In the genomic region with DNA sequence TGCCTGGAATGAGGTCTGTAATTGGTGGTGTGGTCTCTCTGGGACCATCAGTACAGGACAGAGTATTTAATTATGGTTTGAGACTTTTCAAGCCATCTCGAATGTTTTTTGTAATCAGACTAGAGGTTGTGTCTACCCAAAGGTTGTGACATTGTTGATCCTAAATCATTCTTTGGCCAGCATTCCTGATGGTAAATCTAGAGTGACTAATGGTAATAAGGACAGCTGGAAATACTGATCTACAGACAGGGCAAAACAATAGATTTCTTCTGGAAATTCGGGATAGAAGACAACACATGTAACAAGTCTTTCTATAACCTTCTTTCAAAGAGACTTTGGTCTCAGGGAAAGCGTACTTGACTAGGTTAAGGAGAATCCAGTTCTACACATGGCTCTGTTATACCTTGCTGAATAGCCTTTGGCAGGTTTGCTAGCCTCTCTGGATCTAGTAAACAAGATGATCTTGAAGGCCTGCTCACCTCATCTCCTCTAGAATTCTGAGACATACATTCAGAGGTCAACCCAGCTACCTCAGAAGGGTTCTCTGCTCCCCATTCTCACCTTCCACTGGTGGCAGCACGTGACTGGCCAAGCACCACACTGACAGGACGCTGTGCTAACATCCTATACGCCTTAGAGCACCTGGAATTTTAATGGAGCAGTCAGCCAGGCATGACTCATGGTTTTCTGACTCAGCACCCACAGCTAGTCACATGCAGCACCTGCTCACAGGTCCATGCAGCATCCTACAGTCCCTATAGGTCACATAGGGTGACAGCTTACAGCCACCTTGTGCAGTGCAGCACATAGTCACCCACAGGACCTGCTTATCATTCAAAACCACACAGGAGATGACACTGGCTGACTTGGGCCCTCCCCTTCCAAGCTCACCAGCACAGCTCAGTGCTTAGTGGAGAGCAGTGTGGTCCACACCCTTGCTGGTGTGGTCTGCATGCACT, we compare ENCODE assay signal across 8 cellular contexts. TPM values are rescaled to one million over a fixed set of nuclear protein-coding genes. Genes with fewer than 3 reads are reported as not detected.
A peak's percentile ranks its signal among the peaks of the same experiment; 100 is the strongest.
DNase-seq lines count a peak whose midpoint lies in the region; ATAC-seq and TF ChIP-seq lines count a peak whose summit lies in the region.
"Had no signal": no experiment of that assay in that cellular context is flagged by ENCODE, and none has a peak within 500 bp of the region (broad histone marks: within the 10 kb centered on the region; RNA-seq: fewer than 3 reads in every experiment).

No MANE protein-coding gene starts in this region.

- H3K27ac ChIP-seq in Peyer's patch = peak overlapping the region in 2 of 4 donors; percentile 47 to 71
- no peak overlapping the region for H3K27ac ChIP-seq in effector memory CD4-positive, alpha-beta T cell (ENCODE audit: insufficient read depth, low read length, poor library complexity, severe bottlenecking)

- no peaks in the 10 kb centered on the region for H3K27me3 ChIP-seq in Peyer's patch
- H3K27me3 ChIP-seq in effector memory CD4-positive, alpha-beta T cell (replicated peaks; ENCODE audit: control insufficient read depth, insufficient read depth, low read length, poor library complexity, severe bottlenecking) = no peaks in the 10 kb centered on the region

- H3K9me3 ChIP-seq in Peyer's patch = no peaks in the 10 kb centered on the region
- H3K9me3 ChIP-seq in effector memory CD4-positive, alpha-beta T cell (ENCODE audit: control insufficient read depth, low read length) = no peaks in the 10 kb centered on the region

- no peaks in the 10 kb centered on the region for H3K36me3 ChIP-seq in Peyer's patch
- no peaks in the 10 kb centered on the region for H3K36me3 ChIP-seq in effector memory CD4-positive, alpha-beta T cell (ENCODE audit: control insufficient read depth, insufficient read depth, low read length)

- peaks cover 0 to 5% (median 0%) of the 10 kb centered on the region in 4 donors for H3K4me1 ChIP-seq in Peyer's patch
- no peaks in the 10 kb centered on the region for H3K4me1 ChIP-seq in effector memory CD4-positive, alpha-beta T cell (ENCODE audit: control insufficient read depth, insufficient read depth, low read length, poor library complexity, severe bottlenecking)

- H3K4me3 ChIP-seq in Peyer's patch = no peak overlapping the region
- no peak overlapping the region for H3K4me3 ChIP-seq in effector memory CD4-positive, alpha-beta T cell (ENCODE audit: insufficient read depth, low read depth, low read length, poor library complexity, severe bottlenecking)

- ATAC-seq in GM21526 (IDR thresholded peaks at IDR 0.05; ENCODE audit: low FRiP score, unreplicated experiment) = no peak

- peak; percentile 77 for DNase-seq in HK-2 (ENCODE audit: unreplicated experiment)
- DNase-seq in Peyer's patch = peak; percentile 9 to 86 (median 76)
- peak in 2 of 3 donors; percentile 2 to 8 for DNase-seq in effector memory CD4-positive, alpha-beta T cell
- peak; percentile 14 for DNase-seq in stimulated activated CD8-positive, alpha-beta memory T cell treated with anti-CD3 and anti-CD28 coated beads, Interleukin-12 subunit alpha, Interleukin-12 subunit beta, amount 100 ng/mL, for 4 hours (ENCODE audit: low read depth)
- no peak for DNase-seq in AG08395 (ENCODE audit: low spot score)
- DNase-seq in hippocampal formation (lab: John Stamatoyannopoulos, UW) = no peak
- DNase-seq: posterior cingulate gyrus had no signal

- TF ChIP-seq POLR2A in Peyer's patch (IDR thresholded peaks at IDR 0.05) = no peak

- TF ChIP-seq CTCF in Peyer's patch (IDR thresholded peaks at IDR 0.05) = no peak

RNA-seq across cellular contexts. Expression of gene PLB1, which starts 12.2 kb away (rescaled TPM):
- 100 to 1,000 TPM in 2 of 4 donors, 10 to 100 TPM in 1, 1 to 10 TPM in 1; 9.1 to 345 (median 146) TPM for total RNA-seq in Peyer's patch

Comparison
In these comparisons a context has a peak if more than half of its experiments do, and no peak if none do; other contexts are left out.
1. DNase-seq: peak in HK-2 (single experiment), Peyer's patch (3 of 3), effector memory CD4-positive, alpha-beta T cell (2 of 3) and stimulated activated CD8-positive, alpha-beta memory T cell treated with anti-CD3 and anti-CD28 coated beads, Interleukin-12 subunit alpha, Interleukin-12 subunit beta, amount 100 ng/mL, for 4 hours (single experiment); none in AG08395 (single experiment) and hippocampal formation (0 of 2).